ENCODE assay signal across 22 cellular contexts in genomic region chr14:61266436-61267220, GRCh38. TPM values are rescaled to one million over a fixed set of nuclear protein-coding genes. Genes with fewer than 3 reads are reported as not detected.
A peak's percentile ranks its signal among the peaks of the same experiment; 100 is the strongest.
DNase-seq lines count a peak whose midpoint lies in the region; ATAC-seq and TF ChIP-seq lines count a peak whose summit lies in the region.
"Had no signal": no experiment of that assay in that cellular context is flagged by ENCODE, and none has a peak within 500 bp of the region (broad histone marks: within the 10 kb centered on the region; RNA-seq: fewer than 3 reads in every experiment).

No MANE protein-coding gene starts in this region.

- H3K9ac ChIP-seq in GM23248 = no peak overlapping the region
- no peak overlapping the region for H3K9ac ChIP-seq in SK-N-MC (ENCODE audit: insufficient read length)

- no peak overlapping the region for H3K27ac Mint-ChIP-seq in type B pancreatic cell
- H3K27ac Mint-ChIP-seq in activated T-cell treated with anti-CD3 and anti-CD28 coated beads, Interleukin-2, amount 50 U/mL, for 72 hours = no peak overlapping the region
- H3K27ac Mint-ChIP-seq: B cell, GM23338, IgD-negative memory B cell had no signal

- DNase-seq in GM23248 (peak; percentile 76), SK-N-MC (ENCODE audit: low read depth, low spot score) (no peak), fibroblast of the aortic adventitia (ENCODE audit: low read depth) (peak; percentile 91), type B pancreatic cell (ENCODE audit: extremely low spot score, unreplicated experiment) (no peak), OCI-M2 (lab: John Stamatoyannopoulos, UW; ENCODE audit: unreplicated experiment) (no peak)
- DNase-seq in activated T-cell treated with anti-CD3 and anti-CD28 coated beads, Interleukin-2, amount 50 U/mL, for 72 hours = no peak
- DNase-seq: COR-L47, DMS 273 treated with DMSO at 0.1 percent for 48 hours, DND-41, Karpas-422, NCI-H1417 treated with DMSO at 0.1 percent for 48 hours, NCI-H187 treated with DMSO at 0.1 percent for 48 hours, NCI-H345, NCI-H524 treated with DMSO at 0.1 percent for 48 hours, SW 1271 had no signal

- H3K9me3 Mint-ChIP-seq in type B pancreatic cell = no peaks in the 10 kb centered on the region
- H3K9me3 Mint-ChIP-seq in activated T-cell treated with anti-CD3 and anti-CD28 coated beads, Interleukin-2, amount 50 U/mL, for 72 hours = no peaks in the 10 kb centered on the region
- H3K9me3 Mint-ChIP-seq: GM23338, IgD-negative memory B cell had no signal

- peaks cover 10% of the 10 kb centered on the region for H3F3A ChIP-seq in GM23248 (ENCODE audit: insufficient read depth)

- H3K4me3 ChIP-seq in GM23248 (peak overlapping the region; percentile 50), SK-N-MC (peak overlapping the region; percentile 38), fibroblast of the aortic adventitia (ENCODE audit: low read depth, low read length) (no peak overlapping the region)
- H3K4me3 ChIP-seq: GM23338 had no signal

- no peaks in the 10 kb centered on the region for H3K9me3 ChIP-seq in GM23248 (ENCODE audit: low read depth)
- H3K9me3 ChIP-seq in SK-N-MC (ENCODE audit: low read depth, low read length) = no peaks in the 10 kb centered on the region

- H3K36me3 ChIP-seq in GM23248 (ENCODE audit: low read depth) (no peaks in the 10 kb centered on the region), SK-N-MC (ENCODE audit: insufficient read depth, low read length) (no peaks in the 10 kb centered on the region)

- H3K79me2 ChIP-seq in GM23248 (ENCODE audit: insufficient read depth) = no peaks in the 10 kb centered on the region

- peak overlapping the region; percentile 35 for H2AFZ ChIP-seq in GM23248
- H2AFZ ChIP-seq: GM23338 had no signal

- ATAC-seq in GM21529 (IDR thresholded peaks at IDR 0.05; ENCODE audit: unreplicated experiment) = no peak
- no peak for ATAC-seq in activated T-cell treated with anti-CD3 and anti-CD28 coated beads, Interleukin-2, amount 50 U/mL, for 72 hours (replicated peaks in 1 of 2)
- ATAC-seq: GM23338, HCT116 had no signal

- H3K36me3 Mint-ChIP-seq in type B pancreatic cell = no peaks in the 10 kb centered on the region
- H3K36me3 Mint-ChIP-seq in activated T-cell treated with anti-CD3 and anti-CD28 coated beads, Interleukin-2, amount 50 U/mL, for 72 hours (ENCODE audit: insufficient read depth in 2 of 2) = no peaks in the 10 kb centered on the region
- H3K36me3 Mint-ChIP-seq: IgD-negative memory B cell had no signal

- no peaks in the 10 kb centered on the region for H3K9me2 ChIP-seq in GM23248 (ENCODE audit: insufficient read depth)

- H4K20me1 ChIP-seq in GM23248 (ENCODE audit: insufficient read depth) = no peaks in the 10 kb centered on the region

- H3K4me1 Mint-ChIP-seq in type B pancreatic cell (ENCODE audit: unreplicated experiment) = peaks cover 36% of the 10 kb centered on the region
- peaks cover 7% of the 10 kb centered on the region for H3K4me1 Mint-ChIP-seq in activated T-cell treated with anti-CD3 and anti-CD28 coated beads, Interleukin-2, amount 50 U/mL, for 72 hours (ENCODE audit: low read depth)

- peak overlapping the region; percentile 4 for H3K4me3 Mint-ChIP-seq in type B pancreatic cell
- H3K4me3 Mint-ChIP-seq in activated T-cell treated with anti-CD3 and anti-CD28 coated beads, Interleukin-2, amount 50 U/mL, for 72 hours = no peak overlapping the region
- H3K4me3 Mint-ChIP-seq: B cell, GM23338, IgD-negative memory B cell had no signal

- H3K27me3 Mint-ChIP-seq in type B pancreatic cell = peaks cover 12% of the 10 kb centered on the region
- peaks cover 61% of the 10 kb centered on the region for H3K27me3 Mint-ChIP-seq in activated T-cell treated with anti-CD3 and anti-CD28 coated beads, Interleukin-2, amount 50 U/mL, for 72 hours (ENCODE audit: low read depth)

- 6 to 7% methylated on average over 10 of the region's 10 CpGs for WGBS in GM23248 (ENCODE audit: low coverage in 1 of 2, low lambda C conversion rate in 2 of 2, missing lambda C conversion rate in 2 of 2), 2 experiments

- H3K27me3 ChIP-seq in GM23248 (replicated peaks; ENCODE audit: insufficient read depth) = no peaks in the 10 kb centered on the region

- no peak for TF ChIP-seq CTCF in fibroblast of the aortic adventitia (IDR thresholded peaks at IDR 0.05; ENCODE audit: insufficient read depth, low read length)
- no peak for TF ChIP-seq CTCF in type B pancreatic cell (conservative IDR thresholded peaks at IDR 0.05)

- H3K4me2 ChIP-seq in GM23248 (ENCODE audit: unreplicated experiment) = peak overlapping the region; percentile 56
- H3K4me2 ChIP-seq: GM23338 had no signal

- H3K27ac ChIP-seq in GM23248 (no peak overlapping the region), SK-N-MC (0 out of 2 replicates have a peak overlapping the region, but pooled peaks have one; percentile 29)
- H3K27ac ChIP-seq: HL-60 had no signal

- H3K4me1 ChIP-seq in GM23248 (ENCODE audit: insufficient read depth) = peaks cover 24% of the 10 kb centered on the region

- in situ Hi-C loops in GM23248 (cut with MboI) = no loop called here

RNA-seq across cellular contexts. Expression of gene TMEM30B, which starts 14.5 kb away (rescaled TPM):
- 1.3 and 1.7 TPM in 2 replicates for total RNA-seq in GM23248 (2014; rRNA removed; shearing (Covaris generic))
- 0.29 and 0.35 TPM in 2 replicates for polyA plus RNA-seq in GM23248 (2016; fragmentation: Nextera tagmentation; extraction: Ambion mirVana)
- 3.8 and 4.9 TPM in 2 replicates for total RNA-seq in fibroblast of the aortic adventitia (ENCODE audit: low replicate concordance)
- 12.2 and 25.3 TPM in 2 replicates for total RNA-seq in type B pancreatic cell (ENCODE audit: low replicate concordance)
- total RNA-seq in activated T-cell treated with anti-CD3 and anti-CD28 coated beads, Interleukin-2, amount 50 U/mL, for 72 hours = 1 to 10 TPM; 2.2 to 3.4 TPM
- total RNA-seq: HT1080 had no signal

RNA-seq across cellular contexts. Expression of gene PRKCH, which starts 54.8 kb away (rescaled TPM):
- total RNA-seq in GM23248 (2014; rRNA removed; shearing (Covaris generic)) = 2.7 and 3.5 TPM in 2 replicates
- 2.4 and 2.9 TPM in 2 replicates for polyA plus RNA-seq in GM23248 (2016; fragmentation: Nextera tagmentation; extraction: Ambion mirVana)
- total RNA-seq in fibroblast of the aortic adventitia (ENCODE audit: low replicate concordance) = 4.2 and 17.0 TPM in 2 replicates
- 19.1 and 59.0 TPM in 2 replicates for total RNA-seq in type B pancreatic cell (ENCODE audit: low replicate concordance)
- total RNA-seq in activated T-cell treated with anti-CD3 and anti-CD28 coated beads, Interleukin-2, amount 50 U/mL, for 72 hours = 100 to 1,000 TPM; 127 to 143 TPM

Comparison
In these comparisons a context has a peak if more than half of its experiments do, and no peak if none do; other contexts are left out.
1. DNase-seq: peak in GM23248 (single experiment) and fibroblast of the aortic adventitia (single experiment); none in SK-N-MC (single experiment), type B pancreatic cell (single experiment), OCI-M2 (single experiment) and activated T-cell treated with anti-CD3 and anti-CD28 coated beads, Interleukin-2, amount 50 U/mL, for 72 hours (0 of 2).